ENCODE assay signal across 8 cellular contexts in the genomic region with DNA sequence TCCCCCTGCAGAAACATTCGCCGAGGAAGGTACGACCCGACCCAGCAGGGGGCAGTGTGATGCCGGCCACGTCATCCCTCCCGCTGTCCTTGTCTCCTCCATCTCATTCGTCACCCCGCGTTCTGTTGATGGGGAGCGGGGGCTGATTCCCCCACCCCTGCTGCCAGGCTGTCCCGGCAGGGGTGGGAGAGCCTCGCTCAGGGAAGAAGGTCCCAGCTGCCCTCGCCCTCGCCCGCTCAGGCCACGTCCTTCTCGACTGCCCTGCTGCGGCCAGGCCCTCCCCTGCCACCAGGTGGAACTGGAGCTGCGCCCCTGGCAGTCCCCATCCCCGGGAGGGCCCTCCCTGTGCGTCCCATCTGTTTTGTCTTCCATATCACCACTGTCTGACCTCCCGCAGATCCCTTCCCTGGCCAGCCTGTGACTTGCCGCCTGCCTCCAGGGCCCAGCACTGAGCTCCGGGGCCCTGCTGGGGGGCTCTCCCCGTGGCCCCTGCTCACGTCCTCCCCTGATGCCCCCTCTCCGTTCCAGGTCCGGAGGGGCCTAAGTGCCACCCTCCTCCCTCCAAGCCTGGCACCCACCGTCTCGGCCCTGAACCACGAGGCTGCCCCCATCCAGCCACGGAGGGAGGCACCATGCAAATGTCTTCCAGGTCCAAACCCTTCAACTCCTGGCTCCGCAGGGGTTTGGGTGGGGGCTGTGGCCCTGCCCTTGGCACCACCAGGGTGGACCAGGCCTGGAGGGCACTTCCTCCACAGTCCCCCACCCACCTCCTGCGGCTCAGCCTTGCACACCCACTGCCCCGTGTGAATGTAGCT. TPM values are rescaled to one million over a fixed set of nuclear protein-coding genes. Genes with fewer than 3 reads are reported as not detected.
DNase-seq lines count a peak whose midpoint lies in the region; ATAC-seq and TF ChIP-seq lines count a peak whose summit lies in the region.

No MANE protein-coding gene starts in this region.

- no peaks in the 10 kb centered on the region for H3K9me3 Mint-ChIP-seq in CD4-positive, alpha-beta T cell

- TF ChIP-seq POLR2A in erythroblast (IDR thresholded peaks at IDR 0.05; ENCODE audit: low read length), result no peak

- H3K4me3 Mint-ChIP-seq in CD4-positive, alpha-beta T cell, result peak overlapping the region; percentile 67

- H3K79me2 ChIP-seq in OCI-LY1 (ENCODE audit: insufficient read depth, low read length), result no peaks in the 10 kb centered on the region

- H3K4me1 Mint-ChIP-seq in CD4-positive, alpha-beta T cell (ENCODE audit: low read depth), result peaks cover 17% of the 10 kb centered on the region

- no peaks in the 10 kb centered on the region for H3K9me3 ChIP-seq in CD4-positive, alpha-beta T cell (ENCODE audit: control insufficient read depth, low read length)
- H3K9me3 ChIP-seq in OCI-LY1 (ENCODE audit: low read length), result no peaks in the 10 kb centered on the region
- H3K9me3 ChIP-seq in muscle layer of colon (ENCODE audit: low read length), result no peaks in the 10 kb centered on the region

- no peaks in the 10 kb centered on the region for H3K27me3 ChIP-seq in CD4-positive, alpha-beta T cell (ENCODE audit: control insufficient read depth, insufficient read depth, low read length)
- H3K27me3 ChIP-seq in OCI-LY1 (ENCODE audit: insufficient read depth, low read length), result no peaks in the 10 kb centered on the region
- no peaks in the 10 kb centered on the region for H3K27me3 ChIP-seq in muscle layer of colon (ENCODE audit: control insufficient read depth in 1 of 2, insufficient read depth in 2 of 2, low read length in 2 of 2)

- peak overlapping the region; percentile 55 for H3K4me3 ChIP-seq in OCI-LY1 (ENCODE audit: low read depth, low read length, poor library complexity, severe bottlenecking)
- peak overlapping the region in 1 of 2 donors; percentile 55 for H3K4me3 ChIP-seq in muscle layer of colon (ENCODE audit: low read depth in 1 of 2, low read length in 2 of 2)

- no peaks in the 10 kb centered on the region for H3K9me2 ChIP-seq in OCI-LY1 (ENCODE audit: low read depth, low read length)

- H3F3A ChIP-seq in OCI-LY1 (ENCODE audit: insufficient read depth, low read length), result no peaks in the 10 kb centered on the region

- H3K27ac Mint-ChIP-seq in CD4-positive, alpha-beta T cell, result no peak overlapping the region

- peak; percentile 82 for TF ChIP-seq CTCF in CD4-positive, alpha-beta T cell (IDR thresholded peaks at IDR 0.05)
- TF ChIP-seq CTCF in OCI-LY1 (IDR thresholded peaks at IDR 0.05; ENCODE audit: low read length), result peak; percentile 99

- H3K4me1 ChIP-seq in OCI-LY1 (ENCODE audit: insufficient read depth, low read length, severe bottlenecking) (peaks cover 21% of the 10 kb centered on the region), muscle layer of colon (ENCODE audit: insufficient read depth, low read length) (peaks cover 43% of the 10 kb centered on the region)

- H4K20me1 ChIP-seq in OCI-LY1 (ENCODE audit: insufficient read depth, low read length), result no peaks in the 10 kb centered on the region

- no peak overlapping the region for H3K27ac ChIP-seq in CD4-positive, alpha-beta T cell (ENCODE audit: low read depth, low read length)
- no peak overlapping the region for H3K27ac ChIP-seq in OCI-LY1 (ENCODE audit: low read depth, low read length, poor library complexity, severe bottlenecking)
- H3K27ac ChIP-seq in muscle layer of colon (ENCODE audit: low read depth, low read length), result peak overlapping the region; percentile 77

- peak; percentile 70 to 84 (median 75) for DNase-seq in CD4-positive, alpha-beta T cell
- peak; percentile 76 for DNase-seq in HT1080 (ENCODE audit: low read depth)
- DNase-seq in activated T-cell treated with anti-CD3 and anti-CD28 coated beads, Interleukin-2, amount 50 U/mL, for 1 hour, result peak; percentile 87
- peak; percentile 76 to 89 for DNase-seq in erythroblast (lab: John Stamatoyannopoulos, UW)
- DNase-seq in stimulated activated CD8-positive, alpha-beta memory T cell treated with anti-CD3 and anti-CD28 coated beads, Interleukin-4, amount 100 ng/mL, for 24 hours (ENCODE audit: low read depth), result peak; percentile 70

- intact Hi-C loops in CD4-positive, alpha-beta T cell (cut with DNase I, micrococcal nuclease), result loop anchor here (1.0 to 5.0 kb wide), 4 partner anchors 85 to 418 kb away; partner anchors contain the start of gene C1QL1 (in 1 of the 2)

- POLR2A ChIA-PET in CD4-positive, alpha-beta T cell (lab: Charles Lee), result interaction anchor here (1.1 to 1.3 kb wide), 2 partner anchors 83 to 119 kb away, joined by 3 to 4 read pairs; partner anchors contain the start of gene EFTUD2

- CTCF ChIA-PET in CD4-positive, alpha-beta T cell (lab: Charles Lee), result interaction anchor here (0.8 to 2.3 kb wide), 14 partner anchors 19 to 320 kb away, joined by 3 to 13 read pairs (median 4); partner anchors contain the start of gene EFTUD2

- H3K36me3 ChIP-seq in OCI-LY1 (ENCODE audit: insufficient read depth, low read length), result no peaks in the 10 kb centered on the region
- H3K36me3 ChIP-seq in muscle layer of colon (ENCODE audit: insufficient read depth, low read length), result no peaks in the 10 kb centered on the region

- H2AFZ ChIP-seq in OCI-LY1 (ENCODE audit: low read length), result no peak overlapping the region

- peaks cover 9% of the 10 kb centered on the region for H3K27me3 Mint-ChIP-seq in CD4-positive, alpha-beta T cell

- H3K9ac ChIP-seq in OCI-LY1 (ENCODE audit: low read length) (peak overlapping the region; percentile 33; the same call in 1 of the 2 replicates), muscle layer of colon (ENCODE audit: low read length) (no peak overlapping the region)

- no peaks in the 10 kb centered on the region for H3K36me3 Mint-ChIP-seq in CD4-positive, alpha-beta T cell (ENCODE audit: low read depth)

- peak overlapping the region; percentile 85 for H3K4me2 ChIP-seq in OCI-LY1 (ENCODE audit: low read length)

- peak; percentile 21 for ATAC-seq in CD4-positive, alpha-beta T cell (ENCODE audit: poor library complexity)
- no peak for ATAC-seq in HG03025 (IDR thresholded peaks at IDR 0.05; ENCODE audit: low FRiP score, unreplicated experiment)

RNA-seq across cellular contexts. Expression of gene ADAM11, which starts 20.6 kb away (rescaled TPM):
- under 1 TPM; 0.16 to 0.47 TPM for total RNA-seq in CD4-positive, alpha-beta T cell
- 2.8 and 3.4 TPM in 2 replicates for total RNA-seq in HT1080 (2014; rRNA removed; shearing (Covaris generic))
- polyA plus RNA-seq in HT1080 (2015; cell fraction: cytosol; rRNA removed), result 1.7 and 2.9 TPM in 2 replicates
- 4.5 and 6.0 TPM in 2 replicates for polyA plus RNA-seq in HT1080 (2015; cell fraction: nucleus; rRNA removed)

RNA-seq across cellular contexts. Expression of gene GJC1, which starts 50.7 kb away (rescaled TPM):
- total RNA-seq in CD4-positive, alpha-beta T cell, result not detected
- 26.0 and 42.7 TPM in 2 replicates for total RNA-seq in HT1080 (2014; rRNA removed; shearing (Covaris generic))
- polyA plus RNA-seq in HT1080 (2015; cell fraction: cytosol; rRNA removed), result 24.4 and 25.9 TPM in 2 replicates
- 27.3 and 29.2 TPM in 2 replicates for polyA plus RNA-seq in HT1080 (2015; cell fraction: nucleus; rRNA removed)

Comparison
In these comparisons a context has a peak if more than half of its experiments do, and no peak if none do; other contexts are left out.
1. RNA of gene GJC1, which starts 50.7 kb away (total RNA-seq): 26.0 to 42.7 TPM in HT1080; not detected in CD4-positive, alpha-beta T cell; every median in the first group is over 10 times any median in the second.
2. Peak in every context shown above with its lines, with median percentiles within 50 percentile points of each other: DNase-seq.